In the genomic region with DNA sequence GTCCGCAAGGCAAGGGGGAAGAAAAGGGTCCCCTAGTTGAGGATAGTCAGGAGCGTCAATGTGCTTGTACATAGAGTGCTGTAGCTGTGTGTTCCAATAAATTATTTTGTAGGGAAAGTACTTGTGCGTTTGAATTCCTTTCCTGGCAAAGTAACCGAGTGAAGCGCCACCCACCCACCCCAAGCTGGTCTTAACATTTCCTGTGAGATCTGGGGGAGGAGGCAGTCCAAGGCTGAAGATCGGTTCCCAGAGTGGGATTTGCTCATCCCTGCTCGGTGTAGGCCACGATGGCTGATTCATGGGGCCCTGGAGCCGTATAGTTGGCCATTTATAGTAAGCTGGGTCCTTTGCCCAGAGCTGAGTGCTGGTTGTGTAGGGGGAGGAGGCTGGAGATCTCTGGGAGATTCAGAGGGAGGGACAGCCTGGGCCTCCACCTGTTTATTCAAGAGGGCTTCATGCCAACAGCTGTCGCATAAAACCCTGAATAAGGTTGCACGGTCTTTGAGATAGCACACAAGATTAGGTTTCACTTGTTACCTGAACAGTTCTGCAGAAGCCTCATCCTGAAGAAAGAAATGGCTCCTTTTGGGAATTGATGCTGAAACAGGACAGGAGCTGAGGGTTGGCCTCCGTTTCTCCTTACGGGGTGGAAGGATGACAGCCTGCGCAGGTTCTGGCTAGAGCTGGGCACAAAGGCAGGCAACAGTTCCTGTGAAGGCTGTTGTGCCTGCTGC, we compare ENCODE assay signal across 8 cellular contexts.
DNase-seq lines count a peak whose midpoint lies in the region; ATAC-seq lines count a peak whose summit lies in the region.

No MANE protein-coding gene starts in this region.

- peak overlapping the region; percentile 93 for H3K4me3 Mint-ChIP-seq in stimulated activated effector memory CD8-positive, alpha-beta T cell treated with anti-CD3 and anti-CD28 coated beads, Interleukin-12 subunit alpha, Interleukin-12 subunit beta, amount 100 ng/mL, for 72 hours

- no peaks in the 10 kb centered on the region for H3K9me3 ChIP-seq in adipocyte (ENCODE audit: control insufficient read depth, low read length)
- H3K9me3 ChIP-seq in iPS-18c (ENCODE audit: control insufficient read depth, insufficient read depth, low read length): peaks cover 4% of the 10 kb centered on the region

- H3K4me1 ChIP-seq in adipocyte (ENCODE audit: control insufficient read depth, insufficient read depth, low read length): peaks cover 35% of the 10 kb centered on the region

- H3K4me1 Mint-ChIP-seq in stimulated activated effector memory CD8-positive, alpha-beta T cell treated with anti-CD3 and anti-CD28 coated beads, Interleukin-12 subunit alpha, Interleukin-12 subunit beta, amount 100 ng/mL, for 72 hours: peaks cover 78% of the 10 kb centered on the region

- no peaks in the 10 kb centered on the region for H3K27me3 ChIP-seq in adipocyte (replicated peaks; ENCODE audit: control insufficient read depth, insufficient read depth, low read length)

- peaks cover 43% of the 10 kb centered on the region for H3K36me3 ChIP-seq in adipocyte (ENCODE audit: control insufficient read depth, insufficient read depth, low read length, severe bottlenecking)

- peak overlapping the region; percentile 100 for H3K9ac ChIP-seq in adipocyte (ENCODE audit: low read length)

- peak overlapping the region; percentile 95 for H3K4me3 ChIP-seq in adipocyte (ENCODE audit: low read length)
- peak overlapping the region; percentile 22; the same call in 1 of the 2 replicates for H3K4me3 ChIP-seq in iPS-18c (ENCODE audit: insufficient read depth, low read depth, low read length)

- H3K36me3 Mint-ChIP-seq in stimulated activated effector memory CD8-positive, alpha-beta T cell treated with anti-CD3 and anti-CD28 coated beads, Interleukin-12 subunit alpha, Interleukin-12 subunit beta, amount 100 ng/mL, for 72 hours: peaks cover 91% of the 10 kb centered on the region

- no peaks in the 10 kb centered on the region for H3K9me3 Mint-ChIP-seq in stimulated activated effector memory CD8-positive, alpha-beta T cell treated with anti-CD3 and anti-CD28 coated beads, Interleukin-12 subunit alpha, Interleukin-12 subunit beta, amount 100 ng/mL, for 72 hours

- DNase-seq in NOMO-1 treated with DMSO at 0.1 percent for 48 hours (lab: John Stamatoyannopoulos, UW; ENCODE audit: unreplicated experiment): peak; percentile 15
- DNase-seq in NOMO-1 treated with dmso at 0.1 percent for 144 hours (lab: John Stamatoyannopoulos, UW; ENCODE audit: unreplicated experiment): no peak
- peak; percentile 65 for DNase-seq in NCI-H1694 treated with DMSO at 0.1 percent for 48 hours (lab: John Stamatoyannopoulos, UW)
- peak; percentile 61 for DNase-seq in adipocyte (ENCODE audit: low read depth)
- DNase-seq in stimulated activated effector memory CD8-positive, alpha-beta T cell treated with anti-CD3 and anti-CD28 coated beads, Interleukin-12 subunit alpha, Interleukin-12 subunit beta, amount 100 ng/mL, for 72 hours (ENCODE audit: low spot score in 2 of 2): peak in 1 of 2 donors; percentile 66

- H3K27ac Mint-ChIP-seq in stimulated activated effector memory CD8-positive, alpha-beta T cell treated with anti-CD3 and anti-CD28 coated beads, Interleukin-12 subunit alpha, Interleukin-12 subunit beta, amount 100 ng/mL, for 72 hours: peak overlapping the region; percentile 100

- peak; percentile 8 for ATAC-seq in stimulated activated effector memory CD8-positive, alpha-beta T cell treated with anti-CD3 and anti-CD28 coated beads, Interleukin-12 subunit alpha, Interleukin-12 subunit beta, amount 100 ng/mL, for 72 hours
- ATAC-seq in GM19452 (IDR thresholded peaks at IDR 0.05; ENCODE audit: unreplicated experiment): no peak
- ATAC-seq in GM21717 (IDR thresholded peaks at IDR 0.05; ENCODE audit: unreplicated experiment): no peak
